In genomic region chr16:88681709-88682451, GRCh38 we compare ENCODE assay signal across 8 cellular contexts. TPM values are rescaled to one million over a fixed set of nuclear protein-coding genes. Genes with fewer than 3 reads are reported as not detected.
A peak's percentile ranks its signal among the peaks of the same experiment; 100 is the strongest.
DNase-seq lines count a peak whose midpoint lies in the region; ATAC-seq and TF ChIP-seq lines count a peak whose summit lies in the region.

No MANE protein-coding gene starts in this region.

- H3K36me3 ChIP-seq in right lobe of liver (no peaks in the 10 kb centered on the region), transverse colon (no peaks in the 10 kb centered on the region), brain microvascular endothelial cell (replicated peaks) (no peaks in the 10 kb centered on the region), GM23338 (ENCODE audit: insufficient read depth) (no peaks in the 10 kb centered on the region; the same call in 1 of the 2 replicates)

- DNase-seq in GM10248 (ENCODE audit: extremely low spot score) = peak; percentile 91
- DNase-seq in Kasumi-1 (lab: John Stamatoyannopoulos, UW) = peak; percentile 78 to 92
- peak; percentile 83 to 86 for DNase-seq in activated T-cell treated with anti-CD3 and anti-CD28 coated beads, Interleukin-2, amount 50 U/mL, for 48 hours
- peak in 1 of 3 donors; percentile 73 for DNase-seq in right lobe of liver
- peak; percentile 82 for DNase-seq in transverse colon
- DNase-seq in brain microvascular endothelial cell = no peak
- no peak for DNase-seq in GM23338 (ENCODE audit: low spot score)

- no peak overlapping the region for H3K4me2 ChIP-seq in GM23338

- intact Hi-C loops in right lobe of liver (cut with DNase I) (no loop called here), transverse colon (cut with DNase I; ENCODE audit: low total_unique reads) (no loop called here)

- 25% methylated on average over 16 of the region's 21 CpGs for WGBS in right lobe of liver (ENCODE audit: insufficient coverage, low coverage, low lambda C conversion rate, missing lambda C conversion rate)
- WGBS in transverse colon (ENCODE audit: low coverage in 1 of 2), 2 donors = 47% methylated on average over 21 of the region's 21 CpGs; no CpG with 5 or more reads in 1 of the 2 donors

- no peaks in the 10 kb centered on the region for H3K9me3 Mint-ChIP-seq in GM23338

- no peak overlapping the region for H2AFZ ChIP-seq in GM23338

- no peak for TF ChIP-seq EP300 in transverse colon (IDR thresholded peaks at IDR 0.05; ENCODE audit: low read depth)

- H3K27ac Mint-ChIP-seq in GM23338 = no peak overlapping the region

- H3K27ac ChIP-seq in right lobe of liver (peak overlapping the region in 2 of 3 donors; percentile 15 to 33), transverse colon (peak overlapping the region; percentile 65 to 76 (median 76)), brain microvascular endothelial cell (no peak overlapping the region), GM23338 (ENCODE audit: low read depth) (no peak overlapping the region)

- 0 out of 2 replicates have a peak, but pooled peaks cover 5% of the 10 kb centered on the region for H4K20me1 ChIP-seq in GM23338 (replicated peaks; ENCODE audit: insufficient read depth)

- TF ChIP-seq CTCF in GM10248 (IDR thresholded peaks at IDR 0.05; ENCODE audit: control extremely low read depth, extremely low read depth, low read depth, missing control alignments) (no peak), right lobe of liver (IDR thresholded peaks at IDR 0.05) (no peak), transverse colon (IDR thresholded peaks at IDR 0.05) (no peak), brain microvascular endothelial cell (IDR thresholded peaks at IDR 0.05; ENCODE audit: low read depth, low read length, missing control alignments) (no peak), GM23338 (conservative IDR thresholded peaks at IDR 0.05; ENCODE audit: low read depth in 2 of 2) (no peak)

- H3K9me2 ChIP-seq in GM23338 (ENCODE audit: insufficient read depth) = no peaks in the 10 kb centered on the region

- no peak for TF ChIP-seq POLR2A in right lobe of liver (IDR thresholded peaks at IDR 0.05)
- no peak for TF ChIP-seq POLR2A in transverse colon (IDR thresholded peaks at IDR 0.05)

- no peak overlapping the region for H3K4me3 Mint-ChIP-seq in GM23338

- H3K4me1 ChIP-seq in right lobe of liver (peaks cover 0 to 13% (median 4%) of the 10 kb centered on the region in 4 donors), transverse colon (peaks cover 0 to 28% (median 13%) of the 10 kb centered on the region in 4 donors), GM23338 (ENCODE audit: insufficient read depth) (peaks cover 9% of the 10 kb centered on the region)

- H3K27me3 ChIP-seq in right lobe of liver = no peaks in the 10 kb centered on the region
- H3K27me3 ChIP-seq in transverse colon = peaks cover 68% of the 10 kb centered on the region
- no peaks in the 10 kb centered on the region for H3K27me3 ChIP-seq in brain microvascular endothelial cell (replicated peaks)
- H3K27me3 ChIP-seq in GM23338 (ENCODE audit: insufficient read depth) = peaks cover 2% of the 10 kb centered on the region

- H3K79me2 ChIP-seq in GM23338 (replicated peaks; ENCODE audit: insufficient read depth) = peaks cover 4% of the 10 kb centered on the region

- H3K9me3 ChIP-seq in right lobe of liver = no peaks in the 10 kb centered on the region
- H3K9me3 ChIP-seq in transverse colon = no peaks in the 10 kb centered on the region

- ATAC-seq in GM21529 (IDR thresholded peaks at IDR 0.05; ENCODE audit: unreplicated experiment) (peak; percentile 68), right lobe of liver (peak in 2 of 4 donors; percentile 5 to 35), GM23338 (no peak)

- POLR2A ChIA-PET in GM10248 (lab: Yijun Ruan, JAX) = interaction anchor here (0.5 kb wide), 2 partner anchors 48 to 522 kb away, joined by 4 to 6 read pairs; no protein-coding TSS in a partner anchor

- in situ Hi-C loops in transverse colon (cut with MboI; ENCODE audit: low pct_ligation_motif_present in 1 of 4, low pct_unique_long_range_greater_than_20kb in 1 of 4, low sequenced_read_pairs in 3 of 4) = no loop called here
- in situ Hi-C loops in brain microvascular endothelial cell (cut with HindIII; ENCODE audit: low pct_ligation_motif_present, low sequenced_read_pairs) = loop anchor here (10.0 kb wide), 1 partner anchor 103 kb away; the partner anchor contains the start of gene PIEZO1

- H3K4me1 Mint-ChIP-seq in GM23338 = peaks cover 7% of the 10 kb centered on the region

- peaks cover 3% of the 10 kb centered on the region; the same call in 1 of the 2 replicates for H3F3A ChIP-seq in GM23338 (replicated peaks; ENCODE audit: low read depth)

- CTCF ChIA-PET in GM10248 (lab: Yijun Ruan, JAX) = interaction anchor here (0.9 to 1.8 kb wide), 5 partner anchors 8 to 56 kb away, joined by 3 to 5 read pairs (median 5); partner anchors contain the start of gene MVD

- no peak overlapping the region for H3K4me3 ChIP-seq in right lobe of liver
- no peak overlapping the region for H3K4me3 ChIP-seq in transverse colon
- no peak overlapping the region for H3K4me3 ChIP-seq in brain microvascular endothelial cell (ENCODE audit: low read depth, low read length)
- no peak overlapping the region for H3K4me3 ChIP-seq in GM23338

- H3K36me3 Mint-ChIP-seq in GM23338 (ENCODE audit: low read depth) = peaks cover 3% of the 10 kb centered on the region; the same call in 2 of the 3 replicates

- H3K27me3 Mint-ChIP-seq in GM23338 (ENCODE audit: insufficient read depth, low read depth, poor library complexity) = peaks cover 20% of the 10 kb centered on the region

TF ChIP-seq in GM23338, 12 proteins besides CTCF, POLR2A, EP300 and RAD21 (continues in another document):
- TF ChIP-seq REST (IDR thresholded peaks at IDR 0.05; ENCODE audit: unreplicated experiment) (no peak), CREB1 (CRISPR knock-in tag; IDR thresholded peaks at IDR 0.05; ENCODE audit: low read depth) (no peak), ETS1 (IDR thresholded peaks at IDR 0.05) (no peak), STAT1 (IDR thresholded peaks at IDR 0.05; ENCODE audit: unreplicated experiment) (no peak), EZH2phosphoT487 (IDR thresholded peaks at IDR 0.05; ENCODE audit: unreplicated experiment) (no peak), EZH2 (IDR thresholded peaks at IDR 0.05; ENCODE audit: low read depth, unreplicated experiment) (no peak), ZNF331 (CRISPR knock-in tag; IDR thresholded peaks at IDR 0.05; ENCODE audit: low read depth) (no peak), JUNB (IDR thresholded peaks at IDR 0.05; ENCODE audit: unreplicated experiment) (no peak)

RNA-seq across cellular contexts. Expression of gene SNAI3, which starts 4.4 kb away (rescaled TPM):
- total RNA-seq in right lobe of liver (under 1 TPM; 0.15 to 0.98 (median 0.35) TPM), transverse colon (1 to 10 TPM in 1 of 4 donors, under 1 TPM in 2, not detected in 1; 0.27 to 2.9 (median 0.75) TPM)
- 19.2 and 19.4 TPM in 2 replicates for total RNA-seq in GM23338 (2014; rRNA removed; shearing (Covaris generic))
- polyA plus RNA-seq in GM23338 (2016; fragmentation: Nextera tagmentation; extraction: Ambion mirVana) = 10.0 and 10.3 TPM in 2 replicates

RNA-seq across cellular contexts. Expression of gene MVD, which starts 19.0 kb away (rescaled TPM):
- total RNA-seq in right lobe of liver (10 to 100 TPM; 10.2 to 57.1 (median 15.2) TPM), transverse colon (10 to 100 TPM; 20.5 to 75.6 (median 47.3) TPM)
- 144 and 149 TPM in 2 replicates for total RNA-seq in GM23338 (2014; rRNA removed; shearing (Covaris generic))
- polyA plus RNA-seq in GM23338 (2016; fragmentation: Nextera tagmentation; extraction: Ambion mirVana) = 94.2 and 95.3 TPM in 2 replicates

RNA-seq across cellular contexts. Expression of gene RNF166, which starts 24.3 kb away (rescaled TPM):
- 10 to 100 TPM in 2 of 6 experiments, 1 to 10 TPM in 4; 8.1 to 12.8 (median 10.0) TPM for total RNA-seq in right lobe of liver
- 10 to 100 TPM; 10.3 to 15.3 (median 14.4) TPM for total RNA-seq in transverse colon
- total RNA-seq in GM23338 (2014; rRNA removed; shearing (Covaris generic)) = 39.6 and 43.4 TPM in 2 replicates
- polyA plus RNA-seq in GM23338 (2016; fragmentation: Nextera tagmentation; extraction: Ambion mirVana) = 24.9 and 27.8 TPM in 2 replicates

RNA-seq across cellular contexts. Expression of gene CTU2, which starts 24.4 kb away (rescaled TPM):
- total RNA-seq in right lobe of liver (1 to 10 TPM; 5.0 to 9.5 (median 8.2) TPM), transverse colon (1 to 10 TPM in 3 of 4 donors, not detected in 1; 2.8 to 5.6 (median 4.2) TPM)
- 15.4 and 22.3 TPM in 2 replicates for total RNA-seq in GM23338 (2014; rRNA removed; shearing (Covaris generic))
- 25.7 and 33.6 TPM in 2 replicates for polyA plus RNA-seq in GM23338 (2016; fragmentation: Nextera tagmentation; extraction: Ambion mirVana)

RNA-seq across cellular contexts. Expression of gene CYBA, which starts 31.0 kb away (rescaled TPM):
- total RNA-seq in right lobe of liver (10 to 100 TPM; 22.8 to 70.0 (median 41.3) TPM), transverse colon (100 to 1,000 TPM; 258 to 306 (median 291) TPM)
- total RNA-seq in GM23338 (2014; rRNA removed; shearing (Covaris generic)) = 228 and 275 TPM in 2 replicates
- 281 and 285 TPM in 2 replicates for polyA plus RNA-seq in GM23338 (2016; fragmentation: Nextera tagmentation; extraction: Ambion mirVana)

Comparison
In these comparisons a context has a peak if more than half of its experiments do, and no peak if none do; other contexts are left out.
1. DNase-seq: peak in GM10248 (single experiment), Kasumi-1 (2 of 2), activated T-cell treated with anti-CD3 and anti-CD28 coated beads, Interleukin-2, amount 50 U/mL, for 48 hours (2 of 2) and transverse colon (single experiment); none in brain microvascular endothelial cell (single experiment) and GM23338 (single experiment).
2. H3K27ac ChIP-seq: peak in right lobe of liver (2 of 3) and transverse colon (4 of 4); none in brain microvascular endothelial cell (single experiment) and GM23338 (single experiment).